ENCODE assay signal across 8 cellular contexts in genomic region chr17:37067555-37068111, GRCh38.
DNase-seq lines count a peak whose midpoint lies in the region; ATAC-seq, FAIRE-seq and TF ChIP-seq lines count a peak whose summit lies in the region.

No MANE protein-coding gene starts in this region.

- no peak overlapping the region for H3K4me3 ChIP-seq in bronchial epithelial cell (ENCODE audit: low read depth, low read length)

- no peaks in the 10 kb centered on the region for H3K36me3 ChIP-seq in bronchial epithelial cell (ENCODE audit: control insufficient read depth, insufficient read depth, low read length)

- peaks cover 5% of the 10 kb centered on the region for H3K27me3 ChIP-seq in bronchial epithelial cell (ENCODE audit: control insufficient read depth, insufficient read depth, low read length)

- TF ChIP-seq CTCF in bronchial epithelial cell (IDR thresholded peaks at IDR 0.05; ENCODE audit: insufficient read depth, low read length, severe bottlenecking) (no peak), GM20000 (IDR thresholded peaks at IDR 0.05; ENCODE audit: extremely low read depth, missing control alignments) (no peak)

- DNase-seq in AG20443 (ENCODE audit: low spot score) (peak; percentile 90), LoVo (ENCODE audit: low spot score) (peak; percentile 74), bronchial epithelial cell (ENCODE audit: low read depth) (peak; percentile 82), lung microvascular endothelial cell (ENCODE audit: low read depth in 2 of 2) (peak; percentile 16 to 80), C1 segment of cervical spinal cord (lab: John Stamatoyannopoulos, UW) (no peak), iPS-NIHi11 (ENCODE audit: low spot score) (no peak), GM20000 (ENCODE audit: low spot score) (no peak)

- no peak for FAIRE-seq in bronchial epithelial cell (lab: Jason Lieb, UNC)

- ATAC-seq in GM18867 (IDR thresholded peaks at IDR 0.05; ENCODE audit: unreplicated experiment), result no peak

Comparison
In these comparisons a context has a peak if more than half of its experiments do, and no peak if none do; other contexts are left out.
1. DNase-seq: peak in AG20443 (single experiment), LoVo (single experiment), bronchial epithelial cell (single experiment) and lung microvascular endothelial cell (2 of 2); none in C1 segment of cervical spinal cord (0 of 14), iPS-NIHi11 (single experiment) and GM20000 (single experiment).